ENCODE assay signal across 16 cellular contexts in genomic region chr16:85471469-85472431, GRCh38.
A peak's percentile ranks its signal among the peaks of the same experiment; 100 is the strongest.
DNase-seq lines count a peak whose midpoint lies in the region; ATAC-seq, FAIRE-seq and TF ChIP-seq lines count a peak whose summit lies in the region.
"Had no signal": no experiment of that assay in that cellular context is flagged by ENCODE, and none has a peak within 500 bp of the region (broad histone marks: within the 10 kb centered on the region; RNA-seq: fewer than 3 reads in every experiment).

No MANE protein-coding gene starts in this region.

- H3K36me3 ChIP-seq in BLaER1 treated with 17β-estradiol and CSF1 and Interleukin-3, amounts not matched to agents 10 nM and 100 nM = no peaks in the 10 kb centered on the region
- no peaks in the 10 kb centered on the region for H3K36me3 ChIP-seq in left lung

- CTCF ChIA-PET in HEK293T (lab: Yijun Ruan, JAX) = interaction anchor here (1.0 kb wide), 1 partner anchor 10 kb away, joined by 3 read pairs; no protein-coding TSS in a partner anchor

- peaks cover 16 to 49% of the 10 kb centered on the region in 2 donors for H3K27me3 Mint-ChIP-seq in effector memory CD8-positive, alpha-beta T cell
- H3K27me3 Mint-ChIP-seq: activated CD4-positive, alpha-beta T cell treated with anti-CD3 and anti-CD28 coated beads, Interleukin-2, amount 10 ng/mL, durations not matched to agents 24 days and 14 days; CD4-positive, CD25-positive, alpha-beta regulatory T cell had no signal

- H3K4me2 ChIP-seq in BLaER1 treated with 17β-estradiol and CSF1 and Interleukin-3, amounts not matched to agents 10 nM and 100 nM = peak overlapping the region in 9 of 11 experiments; percentile 54 to 95 (median 83); a peak in 17 of 22 replicates

- H3K9me3 ChIP-seq in BLaER1 treated with 17β-estradiol and CSF1 and Interleukin-3, amounts not matched to agents 10 nM and 100 nM (replicated peaks in 1 of 11) = no peaks in the 10 kb centered on the region
- no peaks in the 10 kb centered on the region for H3K9me3 ChIP-seq in left lung

- POLR2A ChIA-PET in HEK293T (lab: Yijun Ruan, JAX) = no interaction called here

- peaks cover 0 to 52% (median 0%) of the 10 kb centered on the region in 11 experiments; a peak in 7 of 22 replicates for H3K27me3 ChIP-seq in BLaER1 treated with 17β-estradiol and CSF1 and Interleukin-3, amounts not matched to agents 10 nM and 100 nM
- H3K27me3 ChIP-seq in left lung = no peaks in the 10 kb centered on the region

- intact Hi-C loops in left lung (cut with DNase I) = no loop called here

- no peak overlapping the region for H3K4me3 ChIP-seq in BLaER1 treated with 17β-estradiol and CSF1 and Interleukin-3, amounts not matched to agents 10 nM and 100 nM
- H3K4me3 ChIP-seq in left lung = no peak overlapping the region
- H3K4me3 ChIP-seq: SK-N-MC had no signal

- H3K4me3 Mint-ChIP-seq in effector memory CD8-positive, alpha-beta T cell = no peak overlapping the region
- H3K4me3 Mint-ChIP-seq: activated CD4-positive, alpha-beta T cell treated with anti-CD3 and anti-CD28 coated beads, Interleukin-2, amount 10 ng/mL, durations not matched to agents 24 days and 14 days; CD4-positive, CD25-positive, alpha-beta regulatory T cell had no signal

- H3K4me1 Mint-ChIP-seq in effector memory CD8-positive, alpha-beta T cell (ENCODE audit: low read depth in 2 of 2) = no peaks in the 10 kb centered on the region
- H3K4me1 Mint-ChIP-seq: activated CD4-positive, alpha-beta T cell treated with anti-CD3 and anti-CD28 coated beads, Interleukin-2, amount 10 ng/mL, durations not matched to agents 24 days and 14 days; CD4-positive, CD25-positive, alpha-beta regulatory T cell had no signal

- no peak for TF ChIP-seq POLR2A in GM12892 (IDR thresholded peaks at IDR 0.05; ENCODE audit: low read depth, low read length)

- peak; percentile 61 for DNase-seq in HT-29 (ENCODE audit: low spot score)
- peak; percentile 29 to 48 for DNase-seq in SHP77 (lab: John Stamatoyannopoulos, UW)
- DNase-seq in left lung = no peak
- DNase-seq in HEK293T (ENCODE audit: extremely low spot score) = no peak
- no peak for DNase-seq in GM12892 (ENCODE audit: insufficient read length)
- DNase-seq in effector memory CD8-positive, alpha-beta T cell = no peak
- DNase-seq in stimulated activated naive CD8-positive, alpha-beta T cell treated with anti-CD3 and anti-CD28 coated beads, Interleukin-15, Interleukin-2, amounts not matched to agents 100 U/mL and 50 U/mL, for 24 hours = no peak
- DNase-seq: activated CD4-positive, alpha-beta T cell treated with anti-CD3 and anti-CD28 coated beads, Interleukin-2, amount 10 ng/mL, durations not matched to agents 24 days and 14 days; activated gamma-delta T cell treated with Interleukin-2 at 50 U/mL for 16 hours; CD4-positive, CD25-positive, alpha-beta regulatory T cell; kidney glomerular epithelial cell; NCI-H2171 treated with DMSO at 0.1 percent for 48 hours had no signal

- peak overlapping the region in 3 of 11 experiments; percentile 25 to 47 (median 44); a peak in 2 of 22 replicates for H3K9ac ChIP-seq in BLaER1 treated with 17β-estradiol and CSF1 and Interleukin-3, amounts not matched to agents 10 nM and 100 nM

- no peaks in the 10 kb centered on the region for H3K9me3 Mint-ChIP-seq in effector memory CD8-positive, alpha-beta T cell
- H3K9me3 Mint-ChIP-seq: activated CD4-positive, alpha-beta T cell treated with anti-CD3 and anti-CD28 coated beads, Interleukin-2, amount 10 ng/mL, durations not matched to agents 24 days and 14 days had no signal

- peak overlapping the region in 3 of 11 experiments; percentile 8 to 63 (median 60); a peak in 4 of 22 replicates for H3K27ac ChIP-seq in BLaER1 treated with 17β-estradiol and CSF1 and Interleukin-3, amounts not matched to agents 10 nM and 100 nM
- H3K27ac ChIP-seq in left lung = no peak overlapping the region
- H3K27ac ChIP-seq: SK-N-MC had no signal

- no peaks in the 10 kb centered on the region for H3K36me3 Mint-ChIP-seq in effector memory CD8-positive, alpha-beta T cell (ENCODE audit: insufficient read depth)
- H3K36me3 Mint-ChIP-seq: CD4-positive, CD25-positive, alpha-beta regulatory T cell had no signal

- H3K27ac Mint-ChIP-seq in effector memory CD8-positive, alpha-beta T cell = no peak overlapping the region
- H3K27ac Mint-ChIP-seq: activated CD4-positive, alpha-beta T cell treated with anti-CD3 and anti-CD28 coated beads, Interleukin-2, amount 10 ng/mL, durations not matched to agents 24 days and 14 days; CD4-positive, CD25-positive, alpha-beta regulatory T cell had no signal

- peaks cover 0 to 17% (median 0%) of the 10 kb centered on the region in 11 experiments; a peak in 6 of 22 replicates for H4K20me1 ChIP-seq in BLaER1 treated with 17β-estradiol and CSF1 and Interleukin-3, amounts not matched to agents 10 nM and 100 nM

- H3K4me1 ChIP-seq in BLaER1 treated with 17β-estradiol and CSF1 and Interleukin-3, amounts not matched to agents 10 nM and 100 nM = peaks cover 17 to 90% (median 67%) of the 10 kb centered on the region in 10 experiments
- H3K4me1 ChIP-seq in left lung = peaks cover 4 to 6% of the 10 kb centered on the region in 2 donors

- ATAC-seq in left lung = peak; percentile 76
- no peak for ATAC-seq in effector memory CD8-positive, alpha-beta T cell (replicated peaks)
- ATAC-seq in stimulated activated naive CD8-positive, alpha-beta T cell treated with anti-CD3 and anti-CD28 coated beads, Interleukin-15, Interleukin-2, amounts not matched to agents 100 U/mL and 50 U/mL, for 24 hours = no peak

- no peak for TF ChIP-seq CTCF in left lung (IDR thresholded peaks at IDR 0.05)

- FAIRE-seq in GM12892 (lab: Jason Lieb, UNC) = no peak
- FAIRE-seq: colon, GM18507 had no signal

TF ChIP-seq in HEK293T, 16 proteins besides CTCF, POLR2A, EP300 and RAD21:
- TF ChIP-seq L3MBTL2 (conservative IDR thresholded peaks at IDR 0.05) (no peak), ZNF384 (IDR thresholded peaks at IDR 0.05) (no peak), FOXA1 (IDR thresholded peaks at IDR 0.05) (no peak), ELF4 (IDR thresholded peaks at IDR 0.05) (no peak), FOXM1 (IDR thresholded peaks at IDR 0.05; ENCODE audit: borderline replicate concordance) (no peak), BHLHE40 (IDR thresholded peaks at IDR 0.05; ENCODE audit: borderline replicate concordance) (no peak), LEF1 (IDR thresholded peaks at IDR 0.05; ENCODE audit: borderline replicate concordance) (no peak), CTBP1 (IDR thresholded peaks at IDR 0.05; ENCODE audit: borderline replicate concordance) (no peak), ARNT (IDR thresholded peaks at IDR 0.05) (no peak), FOXK2 (IDR thresholded peaks at IDR 0.05) (no peak), TARDBP (IDR thresholded peaks at IDR 0.05) (no peak), PKNOX1 (IDR thresholded peaks at IDR 0.05) (no peak), NFRKB (IDR thresholded peaks at IDR 0.05) (no peak), HDGF (IDR thresholded peaks at IDR 0.05; ENCODE audit: borderline replicate concordance) (no peak), SUZ12 (IDR thresholded peaks at IDR 0.05) (no peak)

Comparison
In these comparisons a context has a peak if more than half of its experiments do, and no peak if none do; other contexts are left out.
1. DNase-seq: peak in HT-29 (single experiment) and SHP77 (2 of 2); none in left lung (0 of 2), HEK293T (single experiment), GM12892 (single experiment), effector memory CD8-positive, alpha-beta T cell (0 of 3) and stimulated activated naive CD8-positive, alpha-beta T cell treated with anti-CD3 and anti-CD28 coated beads, Interleukin-15, Interleukin-2, amounts not matched to agents 100 U/mL and 50 U/mL, for 24 hours (single experiment).